In genomic region chr10:131163444-131163843, GRCh38 we compare ENCODE assay signal across 15 cellular contexts.
DNase-seq lines count a peak whose midpoint lies in the region; ATAC-seq and TF ChIP-seq lines count a peak whose summit lies in the region.
"Had no signal": no experiment of that assay in that cellular context is flagged by ENCODE, and none has a peak within 500 bp of the region (broad histone marks: within the 10 kb centered on the region; RNA-seq: fewer than 3 reads in every experiment).

No MANE protein-coding gene starts in this region.

- peak overlapping the region; percentile 83 for H3K4me2 ChIP-seq in BLaER1

- in situ Hi-C loops in HAP-1 (cut with MboI; ENCODE audit: low sequenced_read_pairs), result no loop called here

- ATAC-seq in CD4-positive, alpha-beta T cell (ENCODE audit: poor library complexity), result no peak
- no peak for ATAC-seq in GM21447 (IDR thresholded peaks at IDR 0.05; ENCODE audit: unreplicated experiment)

- H3K36me3 ChIP-seq in BLaER1 (peaks cover 71% of the 10 kb centered on the region), HAP-1 (replicated peaks) (no peaks in the 10 kb centered on the region)

- peak overlapping the region; percentile 30 for H3K9ac ChIP-seq in BLaER1
- H3K9ac ChIP-seq: GM23248 had no signal

- no peak overlapping the region for H3K4me3 Mint-ChIP-seq in CD4-positive, alpha-beta T cell
- H3K4me3 Mint-ChIP-seq: B cell; CD14-positive monocyte; CD8-positive, alpha-beta memory T cell; IgD-negative memory B cell had no signal

- peak overlapping the region; percentile 65 for H3K27ac ChIP-seq in BLaER1
- H3K27ac ChIP-seq in CD4-positive, alpha-beta T cell (ENCODE audit: low read depth, low read length), result no peak overlapping the region
- H3K27ac ChIP-seq: GM23248 had no signal

- H3K9me3 ChIP-seq in BLaER1 (no peaks in the 10 kb centered on the region), HAP-1 (no peaks in the 10 kb centered on the region)
- no peaks in the 10 kb centered on the region for H3K9me3 ChIP-seq in CD4-positive, alpha-beta T cell (ENCODE audit: control insufficient read depth, low read length)
- H3K9me3 ChIP-seq: Caco-2 had no signal

- H3K4me1 ChIP-seq in BLaER1 (peaks cover 100% of the 10 kb centered on the region), HAP-1 (no peaks in the 10 kb centered on the region)
- H3K4me1 ChIP-seq: Caco-2 had no signal

- H3K9me3 Mint-ChIP-seq in CD4-positive, alpha-beta T cell, result no peaks in the 10 kb centered on the region

- H3K27me3 ChIP-seq in BLaER1 (no peaks in the 10 kb centered on the region), HAP-1 (ENCODE audit: low read depth) (no peaks in the 10 kb centered on the region)
- no peaks in the 10 kb centered on the region for H3K27me3 ChIP-seq in CD4-positive, alpha-beta T cell (ENCODE audit: control insufficient read depth, insufficient read depth, low read length)

- H3K4me3 ChIP-seq in BLaER1 (no peak overlapping the region), HAP-1 (no peak overlapping the region)
- H3K4me3 ChIP-seq: GM23248 had no signal

- no peak for TF ChIP-seq CTCF in CD4-positive, alpha-beta T cell (IDR thresholded peaks at IDR 0.05)

- H3K27ac Mint-ChIP-seq in CD4-positive, alpha-beta T cell, result peak overlapping the region; percentile 82
- H3K27ac Mint-ChIP-seq: B cell; CD14-positive monocyte; CD8-positive, alpha-beta memory T cell; IgD-negative memory B cell had no signal

- no peaks in the 10 kb centered on the region for H3K36me3 Mint-ChIP-seq in CD4-positive, alpha-beta T cell (ENCODE audit: low read depth)
- H3K36me3 Mint-ChIP-seq: CD14-positive monocyte; CD8-positive, alpha-beta memory T cell; IgD-negative memory B cell had no signal

- no peaks in the 10 kb centered on the region for H4K20me1 ChIP-seq in BLaER1

- no peaks in the 10 kb centered on the region for H3K27me3 Mint-ChIP-seq in CD4-positive, alpha-beta T cell
- H3K27me3 Mint-ChIP-seq: B cell had no signal

- CTCF ChIA-PET in CD4-positive, alpha-beta T cell (lab: Charles Lee), result no interaction called here

- intact Hi-C loops in CD4-positive, alpha-beta T cell (cut with DNase I, micrococcal nuclease), result loop anchor here in 1 of 2 experiments (10.0 kb wide), 1 partner anchor 621 kb away; no protein-coding TSS in a partner anchor
- intact Hi-C loops in posterior vena cava (cut with DNase I), result no loop called here

- H3K4me1 Mint-ChIP-seq in CD4-positive, alpha-beta T cell (ENCODE audit: low read depth), result peaks cover 9% of the 10 kb centered on the region
- H3K4me1 Mint-ChIP-seq: B cell; CD14-positive monocyte; CD8-positive, alpha-beta memory T cell; IgD-negative memory B cell had no signal

- POLR2A ChIA-PET in CD4-positive, alpha-beta T cell (lab: Charles Lee), result no interaction called here

- no peak for DNase-seq in CD4-positive, alpha-beta T cell
- peak; percentile 36 for DNase-seq in NCI-H69 (lab: John Stamatoyannopoulos, UW)
- DNase-seq in posterior vena cava (ENCODE audit: low spot score), result peak; percentile 49
- no peak for DNase-seq in SW 1271 (lab: John Stamatoyannopoulos, UW)
- DNase-seq in T-helper 1 cell, result no peak
- no peak for DNase-seq in HAP-1 (ENCODE audit: low spot score in 2 of 2)
- DNase-seq: Caco-2; CD8-positive, alpha-beta memory T cell; GF-D8; GM23248 had no signal

Comparison
In these comparisons a context has a peak if more than half of its experiments do, and no peak if none do; other contexts are left out.
1. DNase-seq: peak in NCI-H69 (single experiment) and posterior vena cava (single experiment); none in CD4-positive, alpha-beta T cell (0 of 10), SW 1271 (0 of 2), T-helper 1 cell (0 of 5) and HAP-1 (0 of 2).